In genomic region chrX:21839334-21840198, GRCh38 we compare ENCODE assay signal across 1 cellular context.
TF ChIP-seq lines count a peak whose summit lies in the region.

TSS of gene MBTPS2 (plus strand) at chrX:21839617. CDS start at chrX:21839735, 118 bp downstream.

TF ChIP-seq in K562, 482 proteins besides CTCF, POLR2A, EP300 and RAD21 (continued from another document and continues in another):
- TF ChIP-seq, protein P1, sequence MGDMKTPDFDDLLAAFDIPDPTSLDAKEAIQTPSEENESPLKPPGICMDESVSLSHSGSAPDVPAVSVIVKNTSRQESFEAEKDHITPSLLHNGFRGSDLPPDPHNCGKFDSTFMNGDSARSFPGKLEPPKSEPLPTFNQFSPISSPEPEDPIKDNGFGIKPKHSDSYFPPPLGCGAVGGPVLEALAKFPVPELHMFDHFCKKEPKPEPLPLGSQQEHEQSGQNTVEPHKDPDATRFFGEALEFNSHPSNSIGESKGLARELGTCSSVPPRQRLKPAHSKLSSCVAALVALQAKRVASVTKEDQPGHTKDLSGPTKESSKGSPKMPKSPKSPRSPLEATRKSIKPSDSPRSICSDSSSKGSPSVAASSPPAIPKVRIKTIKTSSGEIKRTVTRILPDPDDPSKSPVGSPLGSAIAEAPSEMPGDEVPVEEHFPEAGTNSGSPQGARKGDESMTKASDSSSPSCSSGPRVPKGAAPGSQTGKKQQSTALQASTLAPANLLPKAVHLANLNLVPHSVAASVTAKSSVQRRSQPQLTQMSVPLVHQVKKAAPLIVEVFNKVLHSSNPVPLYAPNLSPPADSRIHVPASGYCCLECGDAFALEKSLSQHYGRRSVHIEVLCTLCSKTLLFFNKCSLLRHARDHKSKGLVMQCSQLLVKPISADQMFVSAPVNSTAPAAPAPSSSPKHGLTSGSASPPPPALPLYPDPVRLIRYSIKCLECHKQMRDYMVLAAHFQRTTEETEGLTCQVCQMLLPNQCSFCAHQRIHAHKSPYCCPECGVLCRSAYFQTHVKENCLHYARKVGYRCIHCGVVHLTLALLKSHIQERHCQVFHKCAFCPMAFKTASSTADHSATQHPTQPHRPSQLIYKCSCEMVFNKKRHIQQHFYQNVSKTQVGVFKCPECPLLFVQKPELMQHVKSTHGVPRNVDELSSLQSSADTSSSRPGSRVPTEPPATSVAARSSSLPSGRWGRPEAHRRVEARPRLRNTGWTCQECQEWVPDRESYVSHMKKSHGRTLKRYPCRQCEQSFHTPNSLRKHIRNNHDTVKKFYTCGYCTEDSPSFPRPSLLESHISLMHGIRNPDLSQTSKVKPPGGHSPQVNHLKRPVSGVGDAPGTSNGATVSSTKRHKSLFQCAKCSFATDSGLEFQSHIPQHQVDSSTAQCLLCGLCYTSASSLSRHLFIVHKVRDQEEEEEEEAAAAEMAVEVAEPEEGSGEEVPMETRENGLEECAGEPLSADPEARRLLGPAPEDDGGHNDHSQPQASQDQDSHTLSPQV (IDR thresholded peaks at IDR 0.05), result 0 out of 2 replicates have a peak, but pooled peaks have one; percentile 18
- TF ChIP-seq CREB3 (tag; conservative IDR thresholded peaks at IDR 0.05; ENCODE audit: low read depth) (no peak), OTX1 (CRISPR knock-in tag; IDR thresholded peaks at IDR 0.05) (no peak), MYNN (IDR thresholded peaks at IDR 0.05) (0 out of 2 replicates have a peak, but pooled peaks have one; percentile 47), MYNN (CRISPR knock-in tag; IDR thresholded peaks at IDR 0.05) (no peak), FOXJ2 (tag; IDR thresholded peaks at IDR 0.05) (peak; percentile 36; the same call in 1 of the 2 replicates), ETV6 (IDR thresholded peaks at IDR 0.05; ENCODE audit: borderline replicate concordance in 1 of 2, low read depth in 2 of 2, low read length in 1 of 2) (no peak), ETV6 (CRISPR knock-in tag; IDR thresholded peaks at IDR 0.05; ENCODE audit: borderline replicate concordance) (0 out of 2 replicates have a peak, but pooled peaks have one; percentile 47), TEAD2 (tag; IDR thresholded peaks at IDR 0.05) (no peak), SP1 (CRISPR knock-in tag; IDR thresholded peaks at IDR 0.05) (peak; percentile 82), TAF7 (tag; IDR thresholded peaks at IDR 0.05) (peak; percentile 97), GMEB1 (CRISPR knock-in tag; IDR thresholded peaks at IDR 0.05) (peak; percentile 51; the same call in 1 of the 2 replicates), XRCC4 (IDR thresholded peaks at IDR 0.05; ENCODE audit: extremely low read depth, insufficient read depth, insufficient read length) (no peak), MAX (CRISPR knock-in tag; IDR thresholded peaks at IDR 0.05) (peak; percentile 67), TAF9B (IDR thresholded peaks at IDR 0.05; ENCODE audit: partially characterized antibody) (peak; percentile 98), ZFP91 (CRISPR knock-in tag; IDR thresholded peaks at IDR 0.05) (peak; percentile 64; the same call in 1 of the 2 replicates), ARID4B (CRISPR knock-in tag; IDR thresholded peaks at IDR 0.05) (peak; percentile 83), ZC3H11A (IDR thresholded peaks at IDR 0.05; ENCODE audit: low read depth, low read length) (0 out of 2 replicates have a peak, but pooled peaks have one; percentile 29), CHD2 (IDR thresholded peaks at IDR 0.05; ENCODE audit: low read depth, low read length) (peak; percentile 13; the same call in 1 of the 2 replicates), TBL1XR1 (IDR thresholded peaks at IDR 0.05; ENCODE audit: low read length in 2 of 2) (peak; percentile 56 to 72; a peak in 1 of 4 replicates), EP400 (IDR thresholded peaks at IDR 0.05) (peak; percentile 82; the same call in 1 of the 2 replicates), TOE1 (IDR thresholded peaks at IDR 0.05; ENCODE audit: borderline replicate concordance) (peak; percentile 64; the same call in 1 of the 2 replicates), TOE1 (CRISPR knock-in tag; IDR thresholded peaks at IDR 0.05; ENCODE audit: borderline replicate concordance, low read depth) (no peak), ZBTB43 (CRISPR knock-in tag; IDR thresholded peaks at IDR 0.05) (no peak), JUND (IDR thresholded peaks at IDR 0.05; ENCODE audit: borderline replicate concordance, low read depth, low read length) (peak; percentile 74), JUND (tag; IDR thresholded peaks at IDR 0.05; ENCODE audit: borderline replicate concordance, low read depth, low read length) (peak; percentile 37; the same call in 1 of the 3 replicates), ZBTB1 (CRISPR knock-in tag; IDR thresholded peaks at IDR 0.05; ENCODE audit: borderline replicate concordance, low read depth) (0 out of 2 replicates have a peak, but pooled peaks have one; percentile 17), RB1 (IDR thresholded peaks at IDR 0.05; ENCODE audit: low read depth) (peak; percentile 88), GATAD2B (IDR thresholded peaks at IDR 0.05; ENCODE audit: borderline replicate concordance) (peak; percentile 26; the same call in 1 of the 2 replicates), RNF2 (IDR thresholded peaks at IDR 0.05) (0 out of 2 replicates have a peak, but pooled peaks have one; percentile 76), CTCFL (IDR thresholded peaks at IDR 0.05; ENCODE audit: borderline replicate concordance, insufficient read depth, low read depth, low read length, poor library complexity, severe bottlenecking) (no peak), ARNT (IDR thresholded peaks at IDR 0.05) (peak in 1 of 2 experiments; percentile 68; a peak in 1 of 4 replicates), L3MBTL2 (IDR thresholded peaks at IDR 0.05) (peak; percentile 25; the same call in 1 of the 2 replicates), RFX5 (IDR thresholded peaks at IDR 0.05; ENCODE audit: low read depth, low read length) (no peak), LCOR (CRISPR knock-in tag; IDR thresholded peaks at IDR 0.05) (0 out of 2 replicates have a peak, but pooled peaks have one; percentile 19), GTF2E2 (tag; IDR thresholded peaks at IDR 0.05) (peak; percentile 98), JUN (IDR thresholded peaks at IDR 0.05; ENCODE audit: borderline replicate concordance, low read depth, low read length) (0 out of 2 replicates have a peak, but pooled peaks have one; percentile 32), JUN (CRISPR knock-in tag; IDR thresholded peaks at IDR 0.05; ENCODE audit: borderline replicate concordance) (no peak), CXXC5 (CRISPR knock-in tag; IDR thresholded peaks at IDR 0.05) (peak; percentile 64), ARID1B (IDR thresholded peaks at IDR 0.05) (no peak), CTBP1 (IDR thresholded peaks at IDR 0.05; ENCODE audit: borderline replicate concordance) (peak; percentile 78), XRCC5 (IDR thresholded peaks at IDR 0.05; ENCODE audit: low read depth, low read length) (peak; percentile 96), POLR2B (IDR thresholded peaks at IDR 0.05; ENCODE audit: low read depth, partially characterized antibody) (peak; percentile 59), ZBTB7A (IDR thresholded peaks at IDR 0.05; ENCODE audit: borderline replicate concordance, control insufficient read depth, low read depth, low read length) (no peak), RBBP5 (IDR thresholded peaks at IDR 0.05; ENCODE audit: borderline replicate concordance, insufficient read depth, low read length, poor library complexity, severe bottlenecking) (peak; percentile 77), ARHGAP35 (IDR thresholded peaks at IDR 0.05; ENCODE audit: partially characterized antibody) (no peak), PHF8 (IDR thresholded peaks at IDR 0.05; ENCODE audit: borderline replicate concordance, low read length) (peak; percentile 93), NR4A1 (CRISPR knock-in tag; IDR thresholded peaks at IDR 0.05) (no peak), NR4A1 (tag; IDR thresholded peaks at IDR 0.05) (0 out of 2 replicates have a peak, but pooled peaks have one; percentile 35), KAT7 (CRISPR knock-in tag; IDR thresholded peaks at IDR 0.05; ENCODE audit: borderline replicate concordance) (peak; percentile 45; the same call in 1 of the 2 replicates)
